ENCODE assay signal across 1 cellular context in genomic region chr22:37118083-37118482, GRCh38.
A peak's percentile ranks its signal among the peaks of the same experiment; 100 is the strongest.
TF ChIP-seq lines count a peak whose summit lies in the region.

No MANE protein-coding gene starts in this region.

TF ChIP-seq in HEK293, 187 proteins besides CTCF, POLR2A, EP300 and RAD21 (continued from another document):
- TF ChIP-seq ZBTB1 (tag by site-specific recombination; IDR thresholded peaks at IDR 0.05) (no peak), ZNF37A (tag by site-specific recombination; IDR thresholded peaks at IDR 0.05) (no peak), ZFHX2 (tag by site-specific recombination; conservative IDR thresholded peaks at IDR 0.05) (peak; percentile 64), ZNF660 (tag by site-specific recombination; IDR thresholded peaks at IDR 0.05) (no peak)
